ENCODE assay signal across 25 cellular contexts in the genomic region with DNA sequence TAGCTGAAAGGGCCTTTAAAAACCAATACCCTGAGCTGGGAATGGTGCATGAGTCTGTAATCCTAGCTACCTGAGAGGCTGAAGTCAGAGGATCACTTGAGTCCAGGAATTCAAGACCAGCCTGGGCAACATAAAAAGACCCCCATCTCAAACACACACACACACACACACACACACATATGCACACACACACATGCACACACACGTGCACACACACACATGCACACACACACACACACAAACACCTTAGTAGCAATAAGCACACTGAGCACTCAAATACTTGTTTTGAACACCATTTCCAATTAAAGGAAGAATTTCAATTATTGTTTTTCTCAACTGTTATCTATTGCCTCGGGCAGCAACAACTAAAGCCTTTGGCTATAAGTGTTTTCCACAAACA. TPM values are rescaled to one million over a fixed set of nuclear protein-coding genes. Genes with fewer than 3 reads are reported as not detected.
A peak's percentile ranks its signal among the peaks of the same experiment; 100 is the strongest.
DNase-seq lines count a peak whose midpoint lies in the region; ATAC-seq, FAIRE-seq and TF ChIP-seq lines count a peak whose summit lies in the region.
"Had no signal": no experiment of that assay in that cellular context is flagged by ENCODE, and none has a peak within 500 bp of the region (broad histone marks: within the 10 kb centered on the region; RNA-seq: fewer than 3 reads in every experiment).

No MANE protein-coding gene starts in this region.

- peak overlapping the region; percentile 68 for H3K27ac ChIP-seq in CD4-positive, alpha-beta T cell (ENCODE audit: low read depth, low read length)
- H3K27ac ChIP-seq: gastroesophageal sphincter, neutrophil, Peyer's patch, sigmoid colon, vagina had no signal

- H3K27ac Mint-ChIP-seq in activated CD4-positive, alpha-beta T cell treated with anti-CD3 and anti-CD28 coated beads, Interleukin-2, amount 10 ng/mL, durations not matched to agents 24 days and 14 days = no peak overlapping the region
- H3K27ac Mint-ChIP-seq in CD4-positive, alpha-beta T cell = peak overlapping the region; percentile 90
- H3K27ac Mint-ChIP-seq in T-helper 17 cell = peak overlapping the region; percentile 57

- no peaks in the 10 kb centered on the region for H3K27me3 Mint-ChIP-seq in activated CD4-positive, alpha-beta T cell treated with anti-CD3 and anti-CD28 coated beads, Interleukin-2, amount 10 ng/mL, durations not matched to agents 24 days and 14 days
- H3K27me3 Mint-ChIP-seq in CD4-positive, alpha-beta T cell = no peaks in the 10 kb centered on the region
- H3K27me3 Mint-ChIP-seq in T-helper 17 cell = no peaks in the 10 kb centered on the region
- H3K27me3 Mint-ChIP-seq: progenitor cell of endocrine pancreas had no signal

- intact Hi-C loops in activated CD4-positive, alpha-beta T cell treated with anti-CD3 and anti-CD28 coated beads, Interleukin-2, amount 10 ng/mL, durations not matched to agents 24 days and 14 days (cut with micrococcal nuclease) = no loop called here
- intact Hi-C loops in CD4-positive, alpha-beta T cell (cut with DNase I, micrococcal nuclease) = no loop called here

- no peaks in the 10 kb centered on the region for H3K27me3 ChIP-seq in CD4-positive, alpha-beta T cell (ENCODE audit: control insufficient read depth, insufficient read depth, low read length)
- H3K27me3 ChIP-seq: gastroesophageal sphincter, Peyer's patch, sigmoid colon, vagina had no signal

- no peak for ATAC-seq in CD4-positive, alpha-beta T cell (ENCODE audit: poor library complexity)
- ATAC-seq in T-helper 17 cell = no peak
- ATAC-seq: activated T-cell treated with anti-CD3 and anti-CD28 coated beads, Interleukin-2, amount 50 U/mL, for 72 hours; gastroesophageal sphincter had no signal

- H3K4me1 Mint-ChIP-seq in activated CD4-positive, alpha-beta T cell treated with anti-CD3 and anti-CD28 coated beads, Interleukin-2, amount 10 ng/mL, durations not matched to agents 24 days and 14 days = peaks cover 45% of the 10 kb centered on the region
- H3K4me1 Mint-ChIP-seq in CD4-positive, alpha-beta T cell (ENCODE audit: low read depth) = peaks cover 52% of the 10 kb centered on the region
- H3K4me1 Mint-ChIP-seq in T-helper 17 cell = peaks cover 26% of the 10 kb centered on the region

- H3K9me3 ChIP-seq in CD4-positive, alpha-beta T cell (ENCODE audit: control insufficient read depth, low read length) = peaks cover 6% of the 10 kb centered on the region
- peaks cover 4% of the 10 kb centered on the region for H3K9me3 ChIP-seq in T-helper 17 cell (ENCODE audit: control insufficient read depth, low read length, poor library complexity, severe bottlenecking)
- H3K9me3 ChIP-seq: sigmoid colon, vagina had no signal

- peaks cover 17% of the 10 kb centered on the region for H3K9me3 Mint-ChIP-seq in activated CD4-positive, alpha-beta T cell treated with anti-CD3 and anti-CD28 coated beads, Interleukin-2, amount 10 ng/mL, durations not matched to agents 24 days and 14 days
- peaks cover 4% of the 10 kb centered on the region for H3K9me3 Mint-ChIP-seq in CD4-positive, alpha-beta T cell

- POLR2A ChIA-PET in CD4-positive, alpha-beta T cell (lab: Charles Lee) = interaction anchor here (0.6 to 1.3 kb wide), 4 partner anchors 10 to 1787 kb away, joined by 3 to 4 read pairs (median 4); no protein-coding TSS in a partner anchor

- peaks cover 8% of the 10 kb centered on the region for H3K36me3 Mint-ChIP-seq in activated CD4-positive, alpha-beta T cell treated with anti-CD3 and anti-CD28 coated beads, Interleukin-2, amount 10 ng/mL, durations not matched to agents 24 days and 14 days (ENCODE audit: low read depth)
- peaks cover 19% of the 10 kb centered on the region for H3K36me3 Mint-ChIP-seq in CD4-positive, alpha-beta T cell (ENCODE audit: low read depth)
- H3K36me3 Mint-ChIP-seq in T-helper 17 cell (ENCODE audit: low read depth) = peaks cover 4% of the 10 kb centered on the region

- TF ChIP-seq CTCF in CD4-positive, alpha-beta T cell (IDR thresholded peaks at IDR 0.05) = no peak

- CTCF ChIA-PET in CD4-positive, alpha-beta T cell (lab: Charles Lee) = interaction anchor here (1.1 kb wide), 1 partner anchor 18 kb away, joined by 4 read pairs; no protein-coding TSS in a partner anchor

- DNase-seq in activated CD4-positive, alpha-beta T cell treated with anti-CD3 and anti-CD28 coated beads, Interleukin-2, amount 10 ng/mL, durations not matched to agents 24 days and 14 days = no peak
- DNase-seq in activated CD4-positive, alpha-beta T cell treated with anti-CD3 and anti-CD28 coated beads for 4 hours = no peak
- no peak for DNase-seq in CD4-positive, alpha-beta T cell
- DNase-seq in T-helper 17 cell = no peak
- peak; percentile 33 for DNase-seq in islet precursor cell
- DNase-seq in superior temporal gyrus (ENCODE audit: extremely low spot score) = no peak
- DNase-seq in HTR-8/SVneo (ENCODE audit: insufficient read length, low spot score) = no peak
- no peak for DNase-seq in HCEC 1CT
- DNase-seq: activated CD4-positive, CD25-positive, alpha-beta regulatory T cell treated with anti-CD3 and anti-CD28 coated beads, Interleukin-2, amount 50 U/mL, for 72 hours; activated T-cell treated with anti-CD3 and anti-CD28 coated beads, Interleukin-2, amount 50 U/mL, for 72 hours; central memory CD4-positive, alpha-beta T cell; GOT3; hippocampal formation; mesenchymal stem cell; MM.1S; NCI-H1417; NCI-H2081 treated with DMSO at 0.1 percent for 48 hours; NCI-H345; Peyer's patch; sigmoid colon; stimulated activated CD4-positive, alpha-beta T cell treated with anti-CD3 and anti-CD28 coated beads, Interleukin-4, amount 100 ng/mL, for 4 hours had no signal

- peak overlapping the region; percentile 15 for H3K4me3 Mint-ChIP-seq in activated CD4-positive, alpha-beta T cell treated with anti-CD3 and anti-CD28 coated beads, Interleukin-2, amount 10 ng/mL, durations not matched to agents 24 days and 14 days
- peak overlapping the region; percentile 61 for H3K4me3 Mint-ChIP-seq in CD4-positive, alpha-beta T cell
- H3K4me3 Mint-ChIP-seq in T-helper 17 cell = peak overlapping the region; percentile 70

- no peak for FAIRE-seq in HTR-8/SVneo (lab: Jason Lieb, UNC)

RNA-seq across cellular contexts. Expression of a gene that starts 25.6 kb away (rescaled TPM):
- total RNA-seq in activated CD4-positive, alpha-beta T cell treated with anti-CD3 and anti-CD28 coated beads, Interleukin-2, amount 10 ng/mL, durations not matched to agents 24 days and 14 days = 115 and 124 TPM in 2 replicates
- 10 to 100 TPM; 23.2 to 27.4 TPM for total RNA-seq in CD4-positive, alpha-beta T cell
- 10 to 100 TPM; 34.6 to 40.3 TPM for total RNA-seq in T-helper 17 cell

Comparison
In these comparisons a context has a peak if more than half of its experiments do, and no peak if none do; other contexts are left out.
1. H3K4me3 Mint-ChIP-seq: peak in every context shown above with its lines; median percentile 70 in T-helper 17 cell; 61 in CD4-positive, alpha-beta T cell; 15 in activated CD4-positive, alpha-beta T cell treated with anti-CD3 and anti-CD28 coated beads, Interleukin-2, amount 10 ng/mL, durations not matched to agents 24 days and 14 days.